In genomic region chr22:24592846-24593809, GRCh38 we compare ENCODE assay signal across 8 cellular contexts. TPM values are rescaled to one million over a fixed set of nuclear protein-coding genes. Genes with fewer than 3 reads are reported as not detected.
A peak's percentile ranks its signal among the peaks of the same experiment; 100 is the strongest.
DNase-seq lines count a peak whose midpoint lies in the region; ATAC-seq and TF ChIP-seq lines count a peak whose summit lies in the region.

TSS of gene LRRC75B (minus strand) at chr22:24593073. CDS start at chr22:24593039, 34 bp downstream.

- peaks cover 0 to 4% (median 0%) of the 10 kb centered on the region in 3 experiments for H3K36me3 ChIP-seq in naive thymus-derived CD4-positive, alpha-beta T cell (ENCODE audit: control insufficient read depth in 2 of 3, insufficient read depth in 3 of 3, low read length in 3 of 3)
- H3K36me3 ChIP-seq in tibial artery, result peaks cover 0 to 16% (median 7%) of the 10 kb centered on the region in 3 donors

- TF ChIP-seq CTCF in foreskin keratinocyte (conservative IDR thresholded peaks at IDR 0.05) (no peak), tibial artery (IDR thresholded peaks at IDR 0.05) (no peak)

- no peaks in the 10 kb centered on the region for H3K9me3 Mint-ChIP-seq in activated T-helper 1 cell treated with anti-CD3 and anti-CD28 coated beads, Interleukin-12 subunit alpha, Interleukin-12 subunit beta, Interleukin-2, Interleukin-4 antibody, amounts not matched to agents 30 ng/mL and 10 ng/mL and 1 ng/mL, durations not matched to agents 14 hours and 24 hours and 36 hours
- no peaks in the 10 kb centered on the region for H3K9me3 Mint-ChIP-seq in naive thymus-derived CD4-positive, alpha-beta T cell

- peaks cover 6% of the 10 kb centered on the region for H3K27me3 Mint-ChIP-seq in activated T-helper 1 cell treated with anti-CD3 and anti-CD28 coated beads, Interleukin-12 subunit alpha, Interleukin-12 subunit beta, Interleukin-2, Interleukin-4 antibody, amounts not matched to agents 30 ng/mL and 10 ng/mL and 1 ng/mL, durations not matched to agents 14 hours and 24 hours and 36 hours (ENCODE audit: insufficient read depth)
- peaks cover 0 to 12% (median 4%) of the 10 kb centered on the region in 5 donors for H3K27me3 Mint-ChIP-seq in naive thymus-derived CD4-positive, alpha-beta T cell

- peak within 1 kb of the TSS; percentile 79 for H3K27ac Mint-ChIP-seq in activated T-helper 1 cell treated with anti-CD3 and anti-CD28 coated beads, Interleukin-12 subunit alpha, Interleukin-12 subunit beta, Interleukin-2, Interleukin-4 antibody, amounts not matched to agents 30 ng/mL and 10 ng/mL and 1 ng/mL, durations not matched to agents 14 hours and 24 hours and 36 hours
- peak within 1 kb of the TSS in 2 of 9 donors; percentile 46 to 54 for H3K27ac Mint-ChIP-seq in naive thymus-derived CD4-positive, alpha-beta T cell

- H3K4me3 ChIP-seq in naive thymus-derived CD4-positive, alpha-beta T cell (ENCODE audit: low read length), result no peak within 1 kb of the TSS
- H3K4me3 ChIP-seq in tibial artery, result peak within 1 kb of the TSS; percentile 65 to 81

- CTCF ChIA-PET in naive thymus-derived CD4-positive, alpha-beta T cell (lab: Charles Lee), result no interaction called here

- ATAC-seq in HG02610 (IDR thresholded peaks at IDR 0.05; ENCODE audit: unreplicated experiment) (peak; percentile 75), foreskin keratinocyte (peak; percentile 82)
- peak; percentile 76 for ATAC-seq in naive thymus-derived CD4-positive, alpha-beta T cell

- H3K4me3 Mint-ChIP-seq in activated T-helper 1 cell treated with anti-CD3 and anti-CD28 coated beads, Interleukin-12 subunit alpha, Interleukin-12 subunit beta, Interleukin-2, Interleukin-4 antibody, amounts not matched to agents 30 ng/mL and 10 ng/mL and 1 ng/mL, durations not matched to agents 14 hours and 24 hours and 36 hours, result peak within 1 kb of the TSS; percentile 90
- H3K4me3 Mint-ChIP-seq in naive thymus-derived CD4-positive, alpha-beta T cell, result peak within 1 kb of the TSS; percentile 67 to 90 (median 82)

- H3K4me1 Mint-ChIP-seq in activated T-helper 1 cell treated with anti-CD3 and anti-CD28 coated beads, Interleukin-12 subunit alpha, Interleukin-12 subunit beta, Interleukin-2, Interleukin-4 antibody, amounts not matched to agents 30 ng/mL and 10 ng/mL and 1 ng/mL, durations not matched to agents 14 hours and 24 hours and 36 hours (ENCODE audit: low read depth), result no peaks in the 10 kb centered on the region
- H3K4me1 Mint-ChIP-seq in naive thymus-derived CD4-positive, alpha-beta T cell, result peaks cover 0 to 11% (median 6%) of the 10 kb centered on the region in 7 donors

- DNase-seq in activated CD8-positive, alpha-beta memory T cell treated with anti-CD3 and anti-CD28 coated beads for 24 hours, result peak; percentile 75
- no peak for DNase-seq in activated CD8-positive, alpha-beta memory T cell treated with anti-CD3 and anti-CD28 coated beads, Interleukin-2, amount 50 U/mL, for 4 hours
- DNase-seq in NCI-H2171 (lab: John Stamatoyannopoulos, UW) (peak; percentile 30), foreskin keratinocyte (peak in 1 of 2 donors; percentile 44), tibial artery (peak; percentile 89 to 95)
- DNase-seq in activated T-helper 1 cell treated with anti-CD3 and anti-CD28 coated beads, Interleukin-12 subunit alpha, Interleukin-12 subunit beta, Interleukin-2, Interleukin-4 antibody, amounts not matched to agents 30 ng/mL and 10 ng/mL and 1 ng/mL, durations not matched to agents 14 hours and 24 hours and 36 hours (ENCODE audit: low spot score), result peak; percentile 46
- DNase-seq in naive thymus-derived CD4-positive, alpha-beta T cell, result peak in 1 of 9 donors; percentile 71

- H3K27ac ChIP-seq in foreskin keratinocyte (peak within 1 kb of the TSS; percentile 76), tibial artery (peak within 1 kb of the TSS; percentile 69 to 91)
- H3K27ac ChIP-seq in naive thymus-derived CD4-positive, alpha-beta T cell (ENCODE audit: low read depth, low read length), result no peak within 1 kb of the TSS

- POLR2A ChIA-PET in naive thymus-derived CD4-positive, alpha-beta T cell (lab: Charles Lee), result no interaction called here

- intact Hi-C loops in activated T-helper 1 cell treated with anti-CD3 and anti-CD28 coated beads, Interleukin-12 subunit alpha, Interleukin-12 subunit beta, Interleukin-2, Interleukin-4 antibody, amounts not matched to agents 30 ng/mL and 10 ng/mL and 1 ng/mL, durations not matched to agents 14 hours and 24 hours and 36 hours (cut with micrococcal nuclease), result no loop called here
- intact Hi-C loops in naive thymus-derived CD4-positive, alpha-beta T cell (cut with micrococcal nuclease), result no loop called here
- intact Hi-C loops in tibial artery (cut with DNase I; ENCODE audit: low total_unique reads), result no loop called here

- H3K4me1 ChIP-seq in foreskin keratinocyte (no peaks in the 10 kb centered on the region), tibial artery (peaks cover 0 to 46% (median 9%) of the 10 kb centered on the region in 4 donors)
- H3K4me1 ChIP-seq in naive thymus-derived CD4-positive, alpha-beta T cell (ENCODE audit: control insufficient read depth in 2 of 2, insufficient read depth in 2 of 2, low read length in 2 of 2), result no peaks in the 10 kb centered on the region

- no peaks in the 10 kb centered on the region for H3K36me3 Mint-ChIP-seq in activated T-helper 1 cell treated with anti-CD3 and anti-CD28 coated beads, Interleukin-12 subunit alpha, Interleukin-12 subunit beta, Interleukin-2, Interleukin-4 antibody, amounts not matched to agents 30 ng/mL and 10 ng/mL and 1 ng/mL, durations not matched to agents 14 hours and 24 hours and 36 hours (ENCODE audit: low read depth)
- H3K36me3 Mint-ChIP-seq in naive thymus-derived CD4-positive, alpha-beta T cell, result peaks cover 0 to 9% (median 0%) of the 10 kb centered on the region in 5 donors

- no peaks in the 10 kb centered on the region for H3K27me3 ChIP-seq in foreskin keratinocyte
- no peaks in the 10 kb centered on the region for H3K27me3 ChIP-seq in naive thymus-derived CD4-positive, alpha-beta T cell (ENCODE audit: control insufficient read depth in 2 of 2, insufficient read depth in 2 of 2, low read length in 2 of 2)
- no peaks in the 10 kb centered on the region for H3K27me3 ChIP-seq in tibial artery

- no peaks in the 10 kb centered on the region for H3K9me3 ChIP-seq in naive thymus-derived CD4-positive, alpha-beta T cell (ENCODE audit: control insufficient read depth in 2 of 3, low read length in 3 of 3)
- no peaks in the 10 kb centered on the region for H3K9me3 ChIP-seq in tibial artery

RNA-seq across cellular contexts. Expression of gene LRRC75B, which starts in this region (rescaled TPM):
- 2.4 and 2.8 TPM in 2 replicates for total RNA-seq in activated T-helper 1 cell treated with anti-CD3 and anti-CD28 coated beads, Interleukin-12 subunit alpha, Interleukin-12 subunit beta, Interleukin-2, Interleukin-4 antibody, amounts not matched to agents 30 ng/mL and 10 ng/mL and 1 ng/mL, durations not matched to agents 14 hours and 24 hours and 36 hours
- total RNA-seq in foreskin keratinocyte, result 6.5 and 8.5 TPM in 2 replicates
- 8.4 and 11.4 TPM in 2 replicates for polyA plus RNA-seq in foreskin keratinocyte
- total RNA-seq in naive thymus-derived CD4-positive, alpha-beta T cell, result 1 to 10 TPM in 2 of 5 experiments, not detected in 3; 2.4 to 2.5 TPM
- not detected for polyA plus RNA-seq in naive thymus-derived CD4-positive, alpha-beta T cell
